1 cellular context compared by ENCODE assay signal in the genomic region with DNA sequence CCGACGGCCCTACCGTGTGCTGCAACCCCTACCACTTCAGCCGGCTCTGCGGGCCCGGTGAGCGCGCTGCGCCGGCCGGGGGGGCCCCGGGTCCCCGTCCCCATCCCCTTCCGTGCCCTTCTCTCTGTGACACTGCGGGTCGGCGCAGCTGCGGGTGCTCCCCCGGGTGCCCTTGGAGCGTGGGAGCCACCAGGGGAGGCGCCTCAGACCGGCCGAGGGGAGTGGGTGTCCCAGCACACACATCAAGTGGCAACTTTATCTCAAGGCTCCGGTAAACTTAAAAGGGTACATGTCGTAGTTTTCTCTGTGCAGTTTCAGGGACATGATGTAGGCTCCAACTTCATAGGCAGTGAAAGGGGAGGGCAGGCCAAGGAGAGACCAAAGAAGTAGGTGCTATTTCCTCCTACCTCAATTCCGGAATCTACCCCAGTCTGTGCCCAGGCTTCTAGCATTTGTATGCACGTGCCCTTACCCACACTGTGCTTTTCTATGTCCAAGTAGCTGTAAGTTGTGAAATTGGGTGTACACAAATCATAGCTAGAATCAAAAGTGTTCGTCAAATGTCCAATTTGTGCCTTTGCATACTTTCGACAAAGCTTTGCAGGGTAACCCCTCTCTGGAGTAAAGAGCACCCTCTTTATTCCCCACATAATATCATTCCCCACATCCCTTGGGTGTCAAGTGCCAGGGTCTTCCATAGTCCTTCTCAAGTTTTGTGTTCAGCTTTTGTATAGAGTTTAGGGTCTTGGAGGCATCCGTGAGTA.
A peak's percentile ranks its signal among the peaks of the same experiment; 100 is the strongest.
TF ChIP-seq lines count a peak whose summit lies in the region.

No MANE protein-coding gene starts in this region.

TF ChIP-seq in H1, 55 proteins besides CTCF, POLR2A, EP300 and RAD21:
- no peak for TF ChIP-seq TAF1 (IDR thresholded peaks at IDR 0.05; ENCODE audit: low read depth, low read length)
- peak; percentile 16 for TF ChIP-seq RNF2 (IDR thresholded peaks at IDR 0.05; ENCODE audit: borderline replicate concordance, low read depth, low read length, missing control alignments, poor library complexity, severe bottlenecking)
- TF ChIP-seq EZH2 (IDR thresholded peaks at IDR 0.05; ENCODE audit: low read depth, low read length, severe bottlenecking) = peak; percentile 36
- peak; percentile 52; the same call in 1 of the 2 replicates for TF ChIP-seq SUZ12 (IDR thresholded peaks at IDR 0.05; ENCODE audit: low read length)
